14 cellular contexts compared by ENCODE assay signal in genomic region chr2:131444736-131445514, GRCh38. TPM values are rescaled to one million over a fixed set of nuclear protein-coding genes. Genes with fewer than 3 reads are reported as not detected.
"Had no signal": no experiment of that assay in that cellular context is flagged by ENCODE, and none has a peak within 500 bp of the region (broad histone marks: within the 10 kb centered on the region; RNA-seq: fewer than 3 reads in every experiment).

No MANE protein-coding gene starts in this region.

RNA-seq across cellular contexts. Expression of gene TUBA3D, which starts 31.0 kb away (rescaled TPM):
- total RNA-seq: dermis blood vessel endothelial cell, endothelial cell of umbilical vein, epithelial cell of proximal tubule, esophagus muscularis mucosa, fibroblast of lung, glomerular endothelial cell, kidney epithelial cell, left lung, lower lobe of right lung, lung microvascular endothelial cell, mesenteric fat pad, mesothelial cell of epicardium, mucosa of descending colon, myocyte had no signal
